ENCODE assay signal across 11 cellular contexts in the genomic region with DNA sequence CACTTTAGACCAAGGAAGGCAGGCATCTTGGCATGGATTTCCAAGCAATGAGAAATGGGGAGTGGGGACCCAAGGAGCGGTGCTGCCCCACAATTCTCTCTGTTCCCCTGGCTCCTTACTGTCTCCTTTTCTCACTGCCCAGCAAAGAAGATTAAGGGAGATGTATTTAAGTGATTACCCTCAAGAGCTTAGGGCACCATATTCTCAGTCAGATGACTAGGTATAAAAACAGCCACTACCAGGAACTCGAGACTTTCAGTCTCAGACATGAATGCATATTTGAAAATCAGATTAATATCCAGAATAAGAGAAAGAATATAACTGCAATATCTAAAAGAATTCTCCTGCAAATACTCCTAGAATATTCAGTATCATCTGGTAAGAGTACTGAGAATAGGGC. TPM values are rescaled to one million over a fixed set of nuclear protein-coding genes. Genes with fewer than 3 reads are reported as not detected.
DNase-seq lines count a peak whose midpoint lies in the region; ATAC-seq and TF ChIP-seq lines count a peak whose summit lies in the region.
"Had no signal": no experiment of that assay in that cellular context is flagged by ENCODE, and none has a peak within 500 bp of the region (broad histone marks: within the 10 kb centered on the region; RNA-seq: fewer than 3 reads in every experiment).

A gene (minus strand): TSS at position 101 of the 400 bp plus-strand sequence. CDS start 75 bp downstream, at position 26.

- DNase-seq in A673 (ENCODE audit: low spot score) (no peak), T-cell (no peak), neural progenitor cell (ENCODE audit: low spot score) (no peak), mesenchymal stem cell (no peak), NCI-H510A treated with DMSO at 0.1 percent for 48 hours (lab: John Stamatoyannopoulos, UW) (no peak)
- DNase-seq: activated CD8-positive, alpha-beta memory T cell treated with anti-CD3 and anti-CD28 coated beads, Interleukin-2, amount 50 U/mL, for 48 hours; C1 segment of cervical spinal cord; stimulated activated naive CD8-positive, alpha-beta T cell treated with anti-CD3 and anti-CD28 coated beads, Interleukin-15, Interleukin-2, amounts not matched to agents 100 U/mL and 50 U/mL, for 24 hours had no signal

- no peak within 1 kb of the TSS for H2BK12ac ChIP-seq in mesenchymal stem cell (ENCODE audit: low read length in 2 of 2)

- no peaks in the 10 kb centered on the region for H3K36me3 Mint-ChIP-seq in T-cell
- no peaks in the 10 kb centered on the region for H3K36me3 Mint-ChIP-seq in neural progenitor cell

- H3K4me1 Mint-ChIP-seq in T-cell (no peaks in the 10 kb centered on the region), neural progenitor cell (peaks cover 10% of the 10 kb centered on the region)

- POLR2A ChIA-PET in A673 (lab: Charles Lee; ENCODE audit: low non-redundant PET) (no interaction called here), T-cell (lab: Charles Lee) (no interaction called here)

- peaks cover 0 to under 1% of the 10 kb centered on the region in 2 donors for H3K27me3 Mint-ChIP-seq in T-cell
- peaks cover 2% of the 10 kb centered on the region for H3K27me3 Mint-ChIP-seq in neural progenitor cell (ENCODE audit: insufficient read depth, low read depth)

- no peak within 1 kb of the TSS for H4K8ac ChIP-seq in mesenchymal stem cell (ENCODE audit: low read length)

- CTCF ChIA-PET in A673 (lab: Charles Lee): no interaction called here
- CTCF ChIA-PET in T-cell (lab: Charles Lee): no interaction called here

- H3F3A ChIP-seq in neural progenitor cell (ENCODE audit: low read depth): no peaks in the 10 kb centered on the region

- no peak within 1 kb of the TSS for H3K23ac ChIP-seq in mesenchymal stem cell (ENCODE audit: low read length in 2 of 2)

- intact Hi-C loops in A673 (cut with micrococcal nuclease; ENCODE audit: unreplicated experiment): no loop called here

- H3K36me3 ChIP-seq in A673 (ENCODE audit: insufficient read depth, low read length, poor library complexity, severe bottlenecking) (no peaks in the 10 kb centered on the region), gastroesophageal sphincter (no peaks in the 10 kb centered on the region), neural progenitor cell (no peaks in the 10 kb centered on the region), mesenchymal stem cell (ENCODE audit: control insufficient read depth in 1 of 2, insufficient read depth in 2 of 2, low read depth in 1 of 2, low read length in 2 of 2) (no peaks in the 10 kb centered on the region)

- no peak within 1 kb of the TSS for H2BK5ac ChIP-seq in mesenchymal stem cell (ENCODE audit: low read depth, low read length, poor library complexity, severe bottlenecking)

- H3K4me3 Mint-ChIP-seq in T-cell: no peak within 1 kb of the TSS
- H3K4me3 Mint-ChIP-seq in neural progenitor cell: no peak within 1 kb of the TSS

- no peak for ATAC-seq in T-cell (replicated peaks in 1 of 4)
- ATAC-seq in gastroesophageal sphincter: no peak
- ATAC-seq in HG03457 (IDR thresholded peaks at IDR 0.05; ENCODE audit: unreplicated experiment): no peak
- ATAC-seq in GM18861 (IDR thresholded peaks at IDR 0.05; ENCODE audit: unreplicated experiment): no peak
- ATAC-seq: stimulated activated naive CD8-positive, alpha-beta T cell treated with anti-CD3 and anti-CD28 coated beads, Interleukin-15, Interleukin-2, amounts not matched to agents 100 U/mL and 50 U/mL, for 24 hours had no signal

- H2BK120ac ChIP-seq in mesenchymal stem cell (ENCODE audit: low read depth, low read length): no peak within 1 kb of the TSS

- H3K4ac ChIP-seq in mesenchymal stem cell (ENCODE audit: low read depth in 1 of 2, low read length in 2 of 2): no peak within 1 kb of the TSS

- TF ChIP-seq POLR2A in gastroesophageal sphincter (IDR thresholded peaks at IDR 0.05): no peak

- no peak within 1 kb of the TSS for H2BK15ac ChIP-seq in mesenchymal stem cell (ENCODE audit: low read depth, poor library complexity, severe bottlenecking)

- no peak within 1 kb of the TSS for H3K18ac ChIP-seq in mesenchymal stem cell (ENCODE audit: low read depth in 1 of 2, low read length in 2 of 2)

- no peak within 1 kb of the TSS for H3K27ac Mint-ChIP-seq in T-cell
- H3K27ac Mint-ChIP-seq in neural progenitor cell: no peak within 1 kb of the TSS

- no peak within 1 kb of the TSS for H2AK5ac ChIP-seq in mesenchymal stem cell (ENCODE audit: low read length, severe bottlenecking)

- no peak within 1 kb of the TSS for H4K91ac ChIP-seq in mesenchymal stem cell (ENCODE audit: low read length)

- no peak within 1 kb of the TSS for H3K14ac ChIP-seq in mesenchymal stem cell (ENCODE audit: low read length in 2 of 2)

- H3K4me1 ChIP-seq in A673 (ENCODE audit: insufficient read depth, low read length, poor library complexity, severe bottlenecking): peaks cover 6% of the 10 kb centered on the region
- H3K4me1 ChIP-seq in gastroesophageal sphincter: no peaks in the 10 kb centered on the region
- peaks cover 13% of the 10 kb centered on the region for H3K4me1 ChIP-seq in neural progenitor cell
- peaks cover under 1% of the 10 kb centered on the region for H3K4me1 ChIP-seq in mesenchymal stem cell (ENCODE audit: control insufficient read depth, insufficient read depth, low read depth, low read length)

- H3K79me1 ChIP-seq in mesenchymal stem cell (replicated peaks; ENCODE audit: low read length, poor library complexity, severe bottlenecking): peaks cover 5% of the 10 kb centered on the region

- H3K4me2 ChIP-seq in neural progenitor cell: no peak within 1 kb of the TSS
- no peak within 1 kb of the TSS for H3K4me2 ChIP-seq in mesenchymal stem cell (ENCODE audit: low read length, poor library complexity, severe bottlenecking)

- H3K9ac ChIP-seq in neural progenitor cell (no peak within 1 kb of the TSS), mesenchymal stem cell (ENCODE audit: low read length) (no peak within 1 kb of the TSS)

- no peaks in the 10 kb centered on the region for H3K79me2 ChIP-seq in neural progenitor cell (ENCODE audit: low read depth)

- H3K9me3 ChIP-seq in A673 (ENCODE audit: low read depth, low read length, poor library complexity, severe bottlenecking): no peaks in the 10 kb centered on the region
- H3K9me3 ChIP-seq in gastroesophageal sphincter: peaks cover 0 to 7% (median 0%) of the 10 kb centered on the region in 3 donors
- H3K9me3 ChIP-seq in neural progenitor cell (ENCODE audit: low read depth): no peaks in the 10 kb centered on the region
- no peaks in the 10 kb centered on the region for H3K9me3 ChIP-seq in mesenchymal stem cell (ENCODE audit: control insufficient read depth, low read length)

- TF ChIP-seq EP300 in gastroesophageal sphincter (IDR thresholded peaks at IDR 0.05): no peak

- H4K20me1 ChIP-seq in neural progenitor cell (ENCODE audit: low read depth): no peaks in the 10 kb centered on the region

- H3K27me3 ChIP-seq in A673 (replicated peaks; ENCODE audit: insufficient read depth, low read depth, low read length, poor library complexity): no peaks in the 10 kb centered on the region
- H3K27me3 ChIP-seq in gastroesophageal sphincter: no peaks in the 10 kb centered on the region
- H3K27me3 ChIP-seq in neural progenitor cell: no peaks in the 10 kb centered on the region
- H3K27me3 ChIP-seq in mesenchymal stem cell (ENCODE audit: control insufficient read depth in 1 of 2, insufficient read depth in 1 of 2, low read length in 2 of 2): peaks cover 0 to 19% of the 10 kb centered on the region in 2 experiments

- BruUV-seq in A673 (replicated peaks; lab: Mats Ljungman, UMichigan): no TSS peak

- H3K9me3 Mint-ChIP-seq in T-cell (no peaks in the 10 kb centered on the region), neural progenitor cell (no peaks in the 10 kb centered on the region)

- no peak within 1 kb of the TSS for H2AFZ ChIP-seq in neural progenitor cell (replicated peaks)
- H2AFZ ChIP-seq in mesenchymal stem cell (ENCODE audit: low read depth, low read length): no peak within 1 kb of the TSS

- no peak for TF ChIP-seq CTCF in A673 (conservative IDR thresholded peaks at IDR 0.05; ENCODE audit: low read depth, low read length)
- TF ChIP-seq CTCF in gastroesophageal sphincter (IDR thresholded peaks at IDR 0.05): no peak
- no peak for TF ChIP-seq CTCF in neural progenitor cell (IDR thresholded peaks at IDR 0.05)

- WGBS in gastroesophageal sphincter (ENCODE audit: low coverage in 1 of 2), 2 donors: 67 to 100% methylated on average over 1 of the region's 2 CpGs
- 100% methylated on average over 1 of the region's 2 CpGs for WGBS in mesenchymal stem cell

- H3K4me3 ChIP-seq in A673 (ENCODE audit: low read depth, low read length, poor library complexity, severe bottlenecking) (no peak within 1 kb of the TSS), gastroesophageal sphincter (no peak within 1 kb of the TSS), neural progenitor cell (no peak within 1 kb of the TSS), mesenchymal stem cell (ENCODE audit: insufficient read depth in 1 of 2, low read depth in 1 of 2, low read length in 2 of 2) (no peak within 1 kb of the TSS)

- no peak within 1 kb of the TSS for H3K27ac ChIP-seq in A673 (ENCODE audit: low read depth, low read length, poor library complexity, severe bottlenecking)
- H3K27ac ChIP-seq in gastroesophageal sphincter: no peak within 1 kb of the TSS
- H3K27ac ChIP-seq in neural progenitor cell: no peak within 1 kb of the TSS
- H3K27ac ChIP-seq in mesenchymal stem cell (ENCODE audit: low read length, poor library complexity, severe bottlenecking): no peak within 1 kb of the TSS

RNA-seq across cellular contexts. Expression of the gene that starts here (rescaled TPM):
- total RNA-seq in A673 (2021) (34.0 and 38.3 TPM in 2 replicates), T-cell (100 to 1,000 TPM; 212 to 311 (median 266) TPM), gastroesophageal sphincter (100 to 1,000 TPM in 2 of 4 donors, 10 to 100 TPM in 2; 75.2 to 172 (median 110) TPM), neural progenitor cell (ENCODE audit: low replicate concordance) (39.8 and 49.0 TPM in 2 replicates)
- polyA plus RNA-seq in mesenchymal stem cell (2013, experiment 1 of 2): 6.7 TPM
- 5.9 TPM for polyA plus RNA-seq in mesenchymal stem cell (2013, experiment 2 of 2)
